Comparison of ENCODE assay signal across 8 cellular contexts in genomic region chr17:27609606-27610303, GRCh38. TPM values are rescaled to one million over a fixed set of nuclear protein-coding genes. Genes with fewer than 3 reads are reported as not detected.
DNase-seq lines count a peak whose midpoint lies in the region; ATAC-seq and TF ChIP-seq lines count a peak whose summit lies in the region.

No MANE protein-coding gene starts in this region.

- H3K4me1 ChIP-seq in fibroblast of lung (ENCODE audit: control insufficient read depth, extremely low read depth, insufficient read depth, low read length) = no peaks in the 10 kb centered on the region

- no peaks in the 10 kb centered on the region for H3K9me3 Mint-ChIP-seq in osteocyte (ENCODE audit: unreplicated experiment)

- H3K36me3 Mint-ChIP-seq in osteocyte (ENCODE audit: unreplicated experiment) = peaks cover 36% of the 10 kb centered on the region

- no peaks in the 10 kb centered on the region for H3K27me3 ChIP-seq in fibroblast of lung (ENCODE audit: control insufficient read depth, insufficient read depth, low read length)

- ATAC-seq in HG03432 (IDR thresholded peaks at IDR 0.05; ENCODE audit: unreplicated experiment) (no peak), GM19452 (IDR thresholded peaks at IDR 0.05; ENCODE audit: unreplicated experiment) (no peak)

- no peak overlapping the region for H3K9ac ChIP-seq in fibroblast of lung (ENCODE audit: insufficient read depth, low read length)

- H3K27ac ChIP-seq in fibroblast of lung (ENCODE audit: insufficient read depth, low read length) = no peak overlapping the region

- H3K27ac Mint-ChIP-seq in osteocyte (ENCODE audit: unreplicated experiment) = no peak overlapping the region

- H4K20me1 ChIP-seq in fibroblast of lung (ENCODE audit: control insufficient read depth, extremely low read depth, insufficient read depth, low read length) = no peaks in the 10 kb centered on the region

- H3K27me3 Mint-ChIP-seq in osteocyte (ENCODE audit: unreplicated experiment) = no peaks in the 10 kb centered on the region

- no peaks in the 10 kb centered on the region for H3K79me2 ChIP-seq in fibroblast of lung (ENCODE audit: control insufficient read depth, insufficient read depth, low read length)

- H2AFZ ChIP-seq in fibroblast of lung (ENCODE audit: low read length) = no peak overlapping the region

- H3K4me3 Mint-ChIP-seq in osteocyte (ENCODE audit: unreplicated experiment) = no peak overlapping the region

- DNase-seq in stimulated activated CD4-positive, alpha-beta T cell treated with anti-CD3 and anti-CD28 coated beads, Interleukin-15, amount 100 ng/mL, for 24 hours = peak; percentile 23
- DNase-seq in stimulated activated CD4-positive, alpha-beta T cell treated with anti-CD3 and anti-CD28 coated beads, Interleukin-12 subunit alpha, Interleukin-12 subunit beta, amount 100 ng/mL, for 4 hours = no peak
- DNase-seq in RPMI7951 (ENCODE audit: low read depth) (peak; percentile 32), fibroblast of lung (ENCODE audit: low read depth in 2 of 2) (peak in 1 of 2 donors; percentile 31), osteocyte (ENCODE audit: extremely low spot score, unreplicated experiment) (no peak), middle frontal gyrus (ENCODE audit: extremely low spot score, low spot score) (no peak)

- no peaks in the 10 kb centered on the region for H3K36me3 ChIP-seq in fibroblast of lung (ENCODE audit: control insufficient read depth, insufficient read depth, low read length)

- H3K4me3 ChIP-seq in fibroblast of lung (replicated peaks in 1 of 4; ENCODE audit: control extremely low read depth in 1 of 4, insufficient read depth in 1 of 4, low read depth in 3 of 4, low read length in 4 of 4) = no peak overlapping the region

- no peaks in the 10 kb centered on the region for H3K4me1 Mint-ChIP-seq in osteocyte (ENCODE audit: unreplicated experiment)

- H3K9me3 ChIP-seq in fibroblast of lung (ENCODE audit: control insufficient read depth, insufficient read depth, low read depth, low read length) = no peaks in the 10 kb centered on the region

- TF ChIP-seq CTCF in fibroblast of lung (conservative IDR thresholded peaks at IDR 0.05 in 1 of 2, IDR thresholded peaks at IDR 0.05 in 1 of 2; ENCODE audit: low read depth in 1 of 2, low read length in 2 of 2) (peak; percentile 58 to 80), osteocyte (IDR thresholded peaks at IDR 0.05) (peak; percentile 56)

- H3K4me2 ChIP-seq in fibroblast of lung (ENCODE audit: extremely low read depth, insufficient read depth, low read length) = no peak overlapping the region

RNA-seq across cellular contexts. Expression of gene LGALS9, which starts 21.2 kb away (rescaled TPM):
- 6.4 and 7.1 TPM in 2 replicates for total RNA-seq in RPMI7951 (2014; rRNA removed; shearing (Covaris generic))
- total RNA-seq in fibroblast of lung (0.51 and 1.7 TPM in 2 replicates), osteocyte (3.1 and 4.5 TPM in 2 replicates)
- 2.0 and 2.1 TPM in 2 replicates for polyA plus RNA-seq in fibroblast of lung
- 1.5 and 2.3 TPM in 2 replicates for polyA plus RNA-seq in fibroblast of lung (2012)
- polyA minus RNA-seq in fibroblast of lung (ENCODE audit: low replicate concordance) = 1.7 and 22.3 TPM in 2 replicates

Comparison
In these comparisons a context has a peak if more than half of its experiments do, and no peak if none do; other contexts are left out.
1. DNase-seq: peak in stimulated activated CD4-positive, alpha-beta T cell treated with anti-CD3 and anti-CD28 coated beads, Interleukin-15, amount 100 ng/mL, for 24 hours (single experiment) and RPMI7951 (single experiment); none in stimulated activated CD4-positive, alpha-beta T cell treated with anti-CD3 and anti-CD28 coated beads, Interleukin-12 subunit alpha, Interleukin-12 subunit beta, amount 100 ng/mL, for 4 hours (single experiment), osteocyte (single experiment) and middle frontal gyrus (single experiment).